In genomic region chr1:163039694-163040093, GRCh38 we compare ENCODE assay signal across 19 cellular contexts. TPM values are rescaled to one million over a fixed set of nuclear protein-coding genes. Genes with fewer than 3 reads are reported as not detected.
DNase-seq lines count a peak whose midpoint lies in the region; ATAC-seq, FAIRE-seq and TF ChIP-seq lines count a peak whose summit lies in the region.
"Had no signal": no experiment of that assay in that cellular context is flagged by ENCODE, and none has a peak within 500 bp of the region (broad histone marks: within the 10 kb centered on the region; RNA-seq: fewer than 3 reads in every experiment).

No MANE protein-coding gene starts in this region.

- H3K79me2 ChIP-seq in K562 (ENCODE audit: control insufficient read depth, insufficient read depth, low read length), result no peaks in the 10 kb centered on the region

- H3K27ac ChIP-seq in A549 (no peak overlapping the region), IMR-90 (ENCODE audit: insufficient read depth, low read length) (no peak overlapping the region), K562 (ENCODE audit: extremely low read depth, low read depth, low read length) (no peak overlapping the region)
- H3K27ac ChIP-seq: GM23248 had no signal

- POLR2A ChIA-PET in A549 (lab: Yijun Ruan, JAX) (no interaction called here), IMR-90 (lab: Charles Lee; ENCODE audit: unreplicated experiment) (no interaction called here), K562 (lab: Yijun Ruan, JAX) (no interaction called here)

- TF ChIP-seq EP300 in A549 (IDR thresholded peaks at IDR 0.05) (no peak), K562 (IDR thresholded peaks at IDR 0.05; ENCODE audit: low read length) (no peak)

- H2BK20ac ChIP-seq in IMR-90 (ENCODE audit: low read depth, low read length), result 0 out of 2 replicates have a peak overlapping the region, but pooled peaks have one; percentile 38

- 47% methylated on average over 3 of the region's 3 CpGs for WGBS in A549 (ENCODE audit: missing lambda C conversion rate)
- no CpG with 5 or more reads among the region's 3 CpGs for WGBS in IMR-90 (ENCODE audit: extremely low coverage in 2 of 2, insufficient read length in 1 of 2), 2 experiments
- WGBS in K562 (ENCODE audit: insufficient coverage, low coverage, missing lambda C conversion rate), result 0% methylated on average over 3 of the region's 3 CpGs

- H2AFZ ChIP-seq in IMR-90 (replicated peaks; ENCODE audit: low read length, poor library complexity) (no peak overlapping the region), K562 (ENCODE audit: low read depth, low read length) (no peak overlapping the region)
- H2AFZ ChIP-seq: GM23248 had no signal

- no peak overlapping the region for H3K4ac ChIP-seq in IMR-90 (ENCODE audit: low read depth, low read length)

- no peak overlapping the region for H4K91ac ChIP-seq in IMR-90 (ENCODE audit: insufficient read depth, low read depth, low read length)

- no peak overlapping the region for H2BK120ac ChIP-seq in IMR-90 (ENCODE audit: low read depth, low read length)

- no peak overlapping the region for H3K14ac ChIP-seq in IMR-90 (replicated peaks; ENCODE audit: low read depth, low read length)

- no peak for DNase-seq in A549 (ENCODE audit: low read depth in 1 of 2, low spot score in 1 of 2)
- DNase-seq in IMR-90, result no peak
- DNase-seq in K562 (ENCODE audit: extremely low read depth in 1 of 4, low spot score in 3 of 4), result no peak
- no peak for DNase-seq in NCI-H1694 (lab: John Stamatoyannopoulos, UW)
- DNase-seq: 8988T; C1 segment of cervical spinal cord; Calu3; CD4-positive, alpha-beta memory T cell; COR-L47; DMS153; DND-41; H7; HCEC 1CT had no signal

- H3K27me3 ChIP-seq in IMR-90 (ENCODE audit: control insufficient read depth, insufficient read depth, low read length) (no peaks in the 10 kb centered on the region), K562 (ENCODE audit: control insufficient read depth in 2 of 2, insufficient read depth in 2 of 2, low read length in 2 of 2) (no peaks in the 10 kb centered on the region)

- H2BK5ac ChIP-seq in IMR-90 (ENCODE audit: low read depth, low read length, poor library complexity, severe bottlenecking), result no peak overlapping the region

- in situ Hi-C loops in IMR-90 (cut with MboI; ENCODE audit: low sequenced_read_pairs), result no loop called here
- in situ Hi-C loops in K562 (cut with MboI), result no loop called here

- BruUV-seq in IMR-90 (replicated peaks; lab: Mats Ljungman, UMichigan), result no TSS peak
- BruUV-seq in K562 (replicated peaks; lab: Mats Ljungman, UMichigan), result no TSS peak

- intact Hi-C loops in IMR-90 (cut with micrococcal nuclease), result no loop called here
- intact Hi-C loops in K562 (cut with micrococcal nuclease), result no loop called here

- H3K9me3 ChIP-seq in A549 (no peaks in the 10 kb centered on the region), IMR-90 (ENCODE audit: control insufficient read depth, insufficient read depth, low read length) (no peaks in the 10 kb centered on the region), K562 (replicated peaks; ENCODE audit: control insufficient read depth, insufficient read depth, low read depth, low read length) (no peaks in the 10 kb centered on the region)

- H2AK9ac ChIP-seq in IMR-90 (replicated peaks; ENCODE audit: low read depth, low read length, poor library complexity), result no peak overlapping the region

- H3K18ac ChIP-seq in IMR-90 (ENCODE audit: low read depth, low read length), result no peak overlapping the region

- H3K79me1 ChIP-seq in IMR-90 (ENCODE audit: low read depth in 1 of 2, low read length in 2 of 2), result no peaks in the 10 kb centered on the region

- TF ChIP-seq RAD21 in A549 (conservative IDR thresholded peaks at IDR 0.05 in 1 of 2, IDR thresholded peaks at IDR 0.05 in 1 of 2) (no peak), IMR-90 (IDR thresholded peaks at IDR 0.05; ENCODE audit: low read length) (no peak), K562 (CRISPR knock-in tag; conservative IDR thresholded peaks at IDR 0.05 in 1 of 2, IDR thresholded peaks at IDR 0.05 in 1 of 2) (no peak)

- H3K4me3 ChIP-seq in A549 (no peak overlapping the region), IMR-90 (ENCODE audit: insufficient read depth, low read depth, low read length) (no peak overlapping the region), K562 (no peak overlapping the region)
- H3K4me3 ChIP-seq: GM23248 had no signal

- H4K20me1 ChIP-seq in IMR-90 (ENCODE audit: insufficient read depth, low read length), result no peaks in the 10 kb centered on the region
- H4K20me1 ChIP-seq in K562 (replicated peaks; ENCODE audit: control insufficient read depth, insufficient read depth, low read length), result no peaks in the 10 kb centered on the region

- H3K9me1 ChIP-seq in IMR-90 (ENCODE audit: insufficient read depth, low read length) (peaks cover 4% of the 10 kb centered on the region; the same call in 1 of the 2 replicates), K562 (ENCODE audit: control insufficient read depth, insufficient read depth, low read length) (no peaks in the 10 kb centered on the region)

- H4K5ac ChIP-seq in IMR-90 (ENCODE audit: low read depth, low read length), result no peak overlapping the region

- H3K36me3 ChIP-seq in IMR-90 (ENCODE audit: control insufficient read depth, insufficient read depth, low read length) (no peaks in the 10 kb centered on the region), K562 (ENCODE audit: control insufficient read depth, insufficient read depth, low read length) (no peaks in the 10 kb centered on the region)

- dilution Hi-C loops in IMR-90 (cut with HindIII; ENCODE audit: low sequenced_read_pairs, unreplicated experiment), result no loop called here

- H3K9ac ChIP-seq in IMR-90 (ENCODE audit: low read depth, low read length) (no peak overlapping the region), K562 (ENCODE audit: insufficient read depth in 1 of 2, low read depth in 2 of 2, low read length in 2 of 2) (no peak overlapping the region)
- H3K9ac ChIP-seq: GM23248 had no signal

- no peak for ATAC-seq in A549
- ATAC-seq in IMR-90 (ENCODE audit: low read depth), result no peak
- ATAC-seq in K562, result no peak
- no peak for ATAC-seq in SK-N-SH treated with all-trans-retinoic acid at 6 μM for 48 hours
- no peak for ATAC-seq in GM19452 (IDR thresholded peaks at IDR 0.05; ENCODE audit: unreplicated experiment)

- no peak overlapping the region for H3K23ac ChIP-seq in IMR-90 (ENCODE audit: low read depth, low read length)

- no peak overlapping the region for H3K56ac ChIP-seq in IMR-90 (ENCODE audit: extremely low read depth, insufficient read depth, low read length)

- TF ChIP-seq CTCF in A549 (IDR thresholded peaks at IDR 0.05), result no peak
- no peak for TF ChIP-seq CTCF in IMR-90 (conservative IDR thresholded peaks at IDR 0.05; ENCODE audit: low read depth, low read length)
- no peak for TF ChIP-seq CTCF in K562 (IDR thresholded peaks at IDR 0.05 in 2 of 3, conservative IDR thresholded peaks at IDR 0.05 in 1 of 3; ENCODE audit: insufficient read depth in 2 of 3, low read depth in 1 of 3, low read length in 3 of 3)

- no peak overlapping the region for H4K8ac ChIP-seq in IMR-90 (ENCODE audit: low read depth in 2 of 2, low read length in 2 of 2)

- no peak overlapping the region for H2AK5ac ChIP-seq in IMR-90 (ENCODE audit: low read depth, low read length)

- no peaks in the 10 kb centered on the region for H3K4me1 ChIP-seq in A549
- peaks cover 3% of the 10 kb centered on the region for H3K4me1 ChIP-seq in IMR-90 (ENCODE audit: control insufficient read depth, insufficient read depth, low read length)
- H3K4me1 ChIP-seq in K562 (replicated peaks in 1 of 2; ENCODE audit: control insufficient read depth in 2 of 2, insufficient read depth in 2 of 2, low read length in 2 of 2), result no peaks in the 10 kb centered on the region

- H3K4me2 ChIP-seq in A549 (no peak overlapping the region), IMR-90 (ENCODE audit: low read depth, low read length) (no peak overlapping the region), K562 (ENCODE audit: insufficient read depth, low read length) (no peak overlapping the region)

- no peak for FAIRE-seq in A549 (lab: Jason Lieb, UNC)
- no peak for FAIRE-seq in K562 (lab: Jason Lieb, UNC)
- FAIRE-seq: G401.6, GM12892, H1 had no signal

- no peak for TF ChIP-seq POLR2A in A549 (IDR thresholded peaks at IDR 0.05; ENCODE audit: low read length)
- no peak for TF ChIP-seq POLR2A in IMR-90 (IDR thresholded peaks at IDR 0.05; ENCODE audit: low read depth, low read length)
- TF ChIP-seq POLR2A in K562 (conservative IDR thresholded peaks at IDR 0.05), result no peak

- no peak overlapping the region; the same call in 1 of the 3 replicates for H2BK15ac ChIP-seq in IMR-90 (ENCODE audit: low read depth, low read length)

- CTCF ChIA-PET in A549 (lab: Yijun Ruan, JAX), result no interaction called here
- CTCF ChIA-PET in IMR-90 (lab: Yijun Ruan, JAX), result no interaction called here
- CTCF ChIA-PET in K562 (lab: Yijun Ruan, JAX; ENCODE audit: low intra/inter-chr PET ratio), result no interaction called here

TF ChIP-seq in SK-N-SH treated with all-trans-retinoic acid at 6 μM for 48 hours, 23 proteins besides CTCF, POLR2A, EP300 and RAD21 (continues in another document):
- TF ChIP-seq CSDC2 (CRISPR knock-in tag; IDR thresholded peaks at IDR 0.05), result no peak

RNA-seq across cellular contexts. Expression of gene RGS4, which starts 29.5 kb away (rescaled TPM):
- polyA plus RNA-seq in A549 (2011; rRNA removed), result 0.05 and 0.07 TPM in 2 replicates
- polyA plus RNA-seq in A549 (2012; cell fraction: cytosol; rRNA removed), result not detected in 2 replicates
- not detected in 2 replicates for polyA plus RNA-seq in A549 (2012; cell fraction: nucleus; rRNA removed)
- polyA plus RNA-seq in A549 (2017; fragmentation: RNase III; extraction: RNeasy Plus Mini Kit Qiagen cat#74134 plus additional on column Dnase treatment), result 0.03 TPM in 1 of 3 replicates, not detected in the others
- polyA minus RNA-seq in A549 (2011; rRNA and poly(A)+ RNA removed), result not detected in 2 replicates
- 538 and 635 TPM in 2 replicates for total RNA-seq in IMR-90 (2012; rRNA removed)
- 201 and 202 TPM in 2 replicates for polyA plus RNA-seq in IMR-90 (2012; rRNA removed)
- 33.4 and 56.3 TPM in 2 replicates for polyA plus RNA-seq in IMR-90 (2012; cell fraction: cytosol; rRNA removed)
- polyA plus RNA-seq in IMR-90 (2012; cell fraction: nucleus; rRNA removed; ENCODE audit: low replicate concordance), result 19.5 and 85.3 TPM in 2 replicates
- total RNA-seq in K562 (2011; cell fraction: chromatin; rRNA removed; ENCODE audit: low replicate concordance), result not detected in 2 replicates
- total RNA-seq in K562 (2011; cell fraction: nucleolus; rRNA removed), result not detected in 2 replicates
- not detected in 2 replicates for total RNA-seq in K562 (2011; cell fraction: nucleoplasm; rRNA removed)
- not detected in 2 replicates for total RNA-seq in K562 (2014; rRNA removed)
- total RNA-seq in K562 (2014; rRNA removed; fragmentation: Illumina TruSeq; extraction: Trizol), result not detected in 2 replicates
- not detected in 2 replicates for total RNA-seq in K562 (2015; rRNA removed; fragmentation: Illumina TruSeq; extraction: Trizol)
- not detected in 2 replicates for total RNA-seq in K562 (2021)
- not detected in 2 replicates for polyA plus RNA-seq in K562 (2011; rRNA removed)
- not detected in 2 replicates for polyA plus RNA-seq in K562 (2011; cell fraction: cytosol; rRNA removed)
- polyA plus RNA-seq in K562 (2011; cell fraction: nucleus; rRNA removed), result not detected in 2 replicates
- 0.08 TPM in 1 of 2 replicates, not detected in the other for polyA plus RNA-seq in K562 (2012)
- not detected in 2 replicates for polyA plus RNA-seq in K562 (2014; fragmentation: Illumina TruSeq; extraction: Trizol)
- not detected for polyA plus RNA-seq in K562 (2014; fragmentation: Nextera tagmentation; extraction: Ambion mirVana)
- not detected in 2 replicates for polyA plus RNA-seq in K562 (2014; rRNA removed)
- not detected in 2 replicates for polyA minus RNA-seq in K562 (2011; rRNA and poly(A)+ RNA removed)
- not detected in 2 replicates for polyA minus RNA-seq in K562 (2011; cell fraction: cytosol; rRNA and poly(A)+ RNA removed)
- polyA minus RNA-seq in K562 (2011; cell fraction: nucleus; rRNA and poly(A)+ RNA removed), result not detected in 2 replicates
- total RNA-seq: CD4-positive, alpha-beta memory T cell had no signal
- polyA plus RNA-seq: CD4-positive, alpha-beta memory T cell had no signal

Comparison
In these comparisons a context has a peak if more than half of its experiments do, and no peak if none do; other contexts are left out.
1. RNA of gene RGS4, which starts 29.5 kb away (polyA plus RNA-seq): 19.5 to 202 TPM in IMR-90; 0.03 to 0.07 TPM in A549 and 0.08 TPM in K562; every median in the first group is over 10 times any median in the second.
2. Of the 35 proteins assayed by ChIP-seq in both K562 and A549: peak only in K562: none; only in A549: none; in both: MAFK; in neither: 34.